In genomic region chr10:102114861-102115618, GRCh38 we compare ENCODE assay signal across 8 cellular contexts.
DNase-seq lines count a peak whose midpoint lies in the region; ATAC-seq and TF ChIP-seq lines count a peak whose summit lies in the region.

No MANE protein-coding gene starts in this region.

- DNase-seq in ACHN (peak; percentile 88), NCI-H345 (lab: John Stamatoyannopoulos, UW) (peak; percentile 84), left kidney (ENCODE audit: low read depth, low spot score) (peak; percentile 98)
- peak; percentile 84 to 85 for DNase-seq in activated CD4-positive, alpha-beta T cell treated with anti-CD3 and anti-CD28 coated beads for 4 hours
- DNase-seq in stimulated activated CD4-positive, alpha-beta T cell treated with anti-CD3 and anti-CD28 coated beads, Interleukin-2, amount 100 ng/mL, for 24 hours = peak; percentile 90 to 91

- peak overlapping the region; percentile 91 for H3K27ac ChIP-seq in cingulate gyrus (ENCODE audit: low read depth, low read length)

- in situ Hi-C loops in ACHN (cut with HindIII; ENCODE audit: low pct_ligation_motif_present, low pct_unique_long_range_greater_than_20kb, low sequenced_read_pairs) = no loop called here

- ATAC-seq in HG03095 (IDR thresholded peaks at IDR 0.05; ENCODE audit: unreplicated experiment) = peak; percentile 60

- peak; percentile 78 for TF ChIP-seq POLR2A in GM18526 (IDR thresholded peaks at IDR 0.05; ENCODE audit: extremely low read depth, insufficient read length)

Comparison
In these comparisons a context has a peak if more than half of its experiments do, and no peak if none do; other contexts are left out.
1. Peak in every context shown above with its lines: DNase-seq, ATAC-seq and H3K27ac ChIP-seq.